Comparison of ENCODE assay signal across 27 cellular contexts in genomic region chr16:48636521-48636920, GRCh38. TPM values are rescaled to one million over a fixed set of nuclear protein-coding genes. Genes with fewer than 3 reads are reported as not detected.
A peak's percentile ranks its signal among the peaks of the same experiment; 100 is the strongest.
DNase-seq lines count a peak whose midpoint lies in the region; ATAC-seq, FAIRE-seq and TF ChIP-seq lines count a peak whose summit lies in the region.
"Had no signal": no experiment of that assay in that cellular context is flagged by ENCODE, and none has a peak within 500 bp of the region (broad histone marks: within the 10 kb centered on the region; RNA-seq: fewer than 3 reads in every experiment).

No MANE protein-coding gene starts in this region.

- H3K79me2 ChIP-seq in K562 (ENCODE audit: control insufficient read depth, insufficient read depth, low read length): no peaks in the 10 kb centered on the region

- H3K27ac ChIP-seq in K562 (ENCODE audit: extremely low read depth, low read depth, low read length): no peak overlapping the region
- H3K27ac ChIP-seq in esophagus muscularis mucosa (replicated peaks in 1 of 4): no peak overlapping the region
- H3K27ac ChIP-seq: BLaER1 treated with 17β-estradiol and CSF1 and Interleukin-3, amounts not matched to agents 10 nM and 100 nM; C4-2B had no signal

- H3K4me3 Mint-ChIP-seq in type B pancreatic cell (no peak overlapping the region), T-helper 17 cell (no peak overlapping the region)
- H3K4me3 Mint-ChIP-seq in activated CD4-positive, alpha-beta memory T cell treated with anti-CD3 and anti-CD28 coated beads, Interleukin-2, amount 10 ng/mL, durations not matched to agents 7 days and 5 days: no peak overlapping the region
- H3K4me3 Mint-ChIP-seq: B cell; CD4-positive, alpha-beta T cell; CD8-positive, alpha-beta T cell had no signal

- H3K4me1 Mint-ChIP-seq in type B pancreatic cell (ENCODE audit: unreplicated experiment): no peaks in the 10 kb centered on the region
- H3K4me1 Mint-ChIP-seq in T-helper 17 cell: peaks cover 2% of the 10 kb centered on the region
- H3K4me1 Mint-ChIP-seq in activated CD4-positive, alpha-beta memory T cell treated with anti-CD3 and anti-CD28 coated beads, Interleukin-2, amount 10 ng/mL, durations not matched to agents 7 days and 5 days: no peaks in the 10 kb centered on the region
- H3K4me1 Mint-ChIP-seq: B cell had no signal

- ATAC-seq in K562 (no peak), HG03571 (IDR thresholded peaks at IDR 0.05; ENCODE audit: unreplicated experiment) (no peak), T-helper 17 cell (no peak)
- ATAC-seq: CD8-positive, alpha-beta T cell; GM12878 had no signal

- DNase-seq in K562 (ENCODE audit: extremely low read depth in 1 of 4, low spot score in 3 of 4) (no peak), esophagus muscularis mucosa (ENCODE audit: extremely low spot score) (peak; percentile 62), mesenteric fat pad (ENCODE audit: low spot score) (peak; percentile 9), type B pancreatic cell (ENCODE audit: extremely low spot score, unreplicated experiment) (peak; percentile 25), T-helper 17 cell (no peak), AML-193 (lab: John Stamatoyannopoulos, UW) (no peak)
- no peak for DNase-seq in activated CD4-positive, alpha-beta memory T cell treated with anti-CD3 and anti-CD28 coated beads, Interleukin-2, amount 10 ng/mL, durations not matched to agents 7 days and 5 days
- DNase-seq: 8988T; ACHN; Caco-2; Calu3; CD4-positive, alpha-beta T cell; CD8-positive, alpha-beta T cell; DMS153; DMS79; DND-41; EL; GDM1 had no signal

- in situ Hi-C loops in K562 (cut with MboI): no loop called here

- H3K4me3 ChIP-seq in K562 (no peak overlapping the region), esophagus muscularis mucosa (no peak overlapping the region)
- H3K4me3 ChIP-seq: BLaER1 treated with 17β-estradiol and CSF1 and Interleukin-3, amounts not matched to agents 10 nM and 100 nM; GM12878 had no signal

- TF ChIP-seq RAD21 in K562 (CRISPR knock-in tag; conservative IDR thresholded peaks at IDR 0.05 in 1 of 2, IDR thresholded peaks at IDR 0.05 in 1 of 2): no peak

- 0% methylated on average over 5 of the region's 5 CpGs for WGBS in K562 (ENCODE audit: insufficient coverage, low coverage, missing lambda C conversion rate)
- 100% methylated on average over 5 of the region's 5 CpGs for WGBS in esophagus muscularis mucosa

- TF ChIP-seq POLR2A in K562 (conservative IDR thresholded peaks at IDR 0.05) (no peak), esophagus muscularis mucosa (IDR thresholded peaks at IDR 0.05; ENCODE audit: low read depth) (no peak)

- intact Hi-C loops in K562 (cut with micrococcal nuclease) (no loop called here), esophagus muscularis mucosa (cut with DNase I) (no loop called here)

- H3K27ac Mint-ChIP-seq in type B pancreatic cell: no peak overlapping the region
- no peak overlapping the region for H3K27ac Mint-ChIP-seq in T-helper 17 cell
- H3K27ac Mint-ChIP-seq in activated CD4-positive, alpha-beta memory T cell treated with anti-CD3 and anti-CD28 coated beads, Interleukin-2, amount 10 ng/mL, durations not matched to agents 7 days and 5 days: no peak overlapping the region
- H3K27ac Mint-ChIP-seq: B cell; CD4-positive, alpha-beta T cell; CD8-positive, alpha-beta T cell had no signal

- no peak overlapping the region for H3K9ac ChIP-seq in K562 (ENCODE audit: insufficient read depth in 1 of 2, low read depth in 2 of 2, low read length in 2 of 2)
- H3K9ac ChIP-seq: BLaER1 treated with 17β-estradiol and CSF1 and Interleukin-3, amounts not matched to agents 10 nM and 100 nM had no signal

- H3K27me3 Mint-ChIP-seq in type B pancreatic cell (peaks cover 23% of the 10 kb centered on the region), T-helper 17 cell (peaks cover 19% of the 10 kb centered on the region)
- H3K27me3 Mint-ChIP-seq in activated CD4-positive, alpha-beta memory T cell treated with anti-CD3 and anti-CD28 coated beads, Interleukin-2, amount 10 ng/mL, durations not matched to agents 7 days and 5 days: peaks cover 8% of the 10 kb centered on the region
- H3K27me3 Mint-ChIP-seq: CD4-positive, alpha-beta T cell had no signal

- H3K9me1 ChIP-seq in K562 (ENCODE audit: control insufficient read depth, insufficient read depth, low read length): peaks cover 2% of the 10 kb centered on the region

- TF ChIP-seq EP300 in K562 (IDR thresholded peaks at IDR 0.05; ENCODE audit: low read length) (no peak), esophagus muscularis mucosa (IDR thresholded peaks at IDR 0.05) (no peak)

- CTCF ChIA-PET in K562 (lab: Yijun Ruan, JAX; ENCODE audit: low intra/inter-chr PET ratio): no interaction called here
- CTCF ChIA-PET in activated CD4-positive, alpha-beta memory T cell treated with anti-CD3 and anti-CD28 coated beads, Interleukin-2, amount 10 ng/mL, durations not matched to agents 7 days and 5 days (lab: Charles Lee): interaction anchor here (0.6 to 1.7 kb wide), 2 partner anchors 13 to 164 kb away, joined by 3 to 7 read pairs; no protein-coding TSS in a partner anchor

- FAIRE-seq in K562 (lab: Jason Lieb, UNC): no peak
- FAIRE-seq: A204.1, D721Med, GM12878, GM12892, GM18507 had no signal

- H3K9me3 Mint-ChIP-seq in type B pancreatic cell: no peaks in the 10 kb centered on the region
- no peaks in the 10 kb centered on the region for H3K9me3 Mint-ChIP-seq in activated CD4-positive, alpha-beta memory T cell treated with anti-CD3 and anti-CD28 coated beads, Interleukin-2, amount 10 ng/mL, durations not matched to agents 7 days and 5 days
- H3K9me3 Mint-ChIP-seq: CD4-positive, alpha-beta T cell had no signal

- no peaks in the 10 kb centered on the region for H4K20me1 ChIP-seq in K562 (replicated peaks; ENCODE audit: control insufficient read depth, insufficient read depth, low read length)
- H4K20me1 ChIP-seq: BLaER1 treated with 17β-estradiol and CSF1 and Interleukin-3, amounts not matched to agents 10 nM and 100 nM had no signal

- BruUV-seq in K562 (replicated peaks; lab: Mats Ljungman, UMichigan): no TSS peak

- H3K36me3 Mint-ChIP-seq in type B pancreatic cell (no peaks in the 10 kb centered on the region), T-helper 17 cell (ENCODE audit: low read depth) (no peaks in the 10 kb centered on the region)
- H3K36me3 Mint-ChIP-seq in activated CD4-positive, alpha-beta memory T cell treated with anti-CD3 and anti-CD28 coated beads, Interleukin-2, amount 10 ng/mL, durations not matched to agents 7 days and 5 days (ENCODE audit: low read depth): no peaks in the 10 kb centered on the region
- H3K36me3 Mint-ChIP-seq: CD8-positive, alpha-beta T cell had no signal

- H3K9me3 ChIP-seq in K562 (replicated peaks; ENCODE audit: control insufficient read depth, insufficient read depth, low read depth, low read length): no peaks in the 10 kb centered on the region
- H3K9me3 ChIP-seq in esophagus muscularis mucosa: no peaks in the 10 kb centered on the region
- H3K9me3 ChIP-seq in T-helper 17 cell (ENCODE audit: control insufficient read depth, low read length, poor library complexity, severe bottlenecking): no peaks in the 10 kb centered on the region
- H3K9me3 ChIP-seq: BLaER1 treated with 17β-estradiol and CSF1 and Interleukin-3, amounts not matched to agents 10 nM and 100 nM; Caco-2 had no signal

- H2AFZ ChIP-seq in K562 (ENCODE audit: low read depth, low read length): no peak overlapping the region

- H3K4me2 ChIP-seq in K562 (ENCODE audit: insufficient read depth, low read length): no peak overlapping the region
- H3K4me2 ChIP-seq: BLaER1 treated with 17β-estradiol and CSF1 and Interleukin-3, amounts not matched to agents 10 nM and 100 nM had no signal

- H3K4me1 ChIP-seq in K562 (replicated peaks in 1 of 2; ENCODE audit: control insufficient read depth in 2 of 2, insufficient read depth in 2 of 2, low read length in 2 of 2) (no peaks in the 10 kb centered on the region), esophagus muscularis mucosa (no peaks in the 10 kb centered on the region)
- H3K4me1 ChIP-seq: BLaER1 treated with 17β-estradiol and CSF1 and Interleukin-3, amounts not matched to agents 10 nM and 100 nM had no signal

- no peaks in the 10 kb centered on the region for H3K36me3 ChIP-seq in K562 (ENCODE audit: control insufficient read depth, insufficient read depth, low read length)
- no peaks in the 10 kb centered on the region for H3K36me3 ChIP-seq in esophagus muscularis mucosa
- H3K36me3 ChIP-seq: BLaER1 treated with 17β-estradiol and CSF1 and Interleukin-3, amounts not matched to agents 10 nM and 100 nM had no signal

- TF ChIP-seq CTCF in K562 (IDR thresholded peaks at IDR 0.05 in 2 of 3, conservative IDR thresholded peaks at IDR 0.05 in 1 of 3; ENCODE audit: insufficient read depth in 2 of 3, low read depth in 1 of 3, low read length in 3 of 3) (no peak), esophagus muscularis mucosa (IDR thresholded peaks at IDR 0.05) (no peak), type B pancreatic cell (conservative IDR thresholded peaks at IDR 0.05) (no peak)

- peaks cover 2 to 12% of the 10 kb centered on the region in 2 experiments; a peak in 4 of 5 replicates for H3K27me3 ChIP-seq in K562 (ENCODE audit: control insufficient read depth in 2 of 2, insufficient read depth in 2 of 2, low read length in 2 of 2)
- no peaks in the 10 kb centered on the region for H3K27me3 ChIP-seq in esophagus muscularis mucosa
- H3K27me3 ChIP-seq: BLaER1 treated with 17β-estradiol and CSF1 and Interleukin-3, amounts not matched to agents 10 nM and 100 nM had no signal

- POLR2A ChIA-PET in K562 (lab: Yijun Ruan, JAX): interaction anchor here (0.6 kb wide), 1 partner anchor 284 kb away, joined by 4 read pairs; no protein-coding TSS in a partner anchor
- POLR2A ChIA-PET in activated CD4-positive, alpha-beta memory T cell treated with anti-CD3 and anti-CD28 coated beads, Interleukin-2, amount 10 ng/mL, durations not matched to agents 7 days and 5 days (lab: Charles Lee): no interaction called here

RNA-seq across cellular contexts. Expression of gene N4BP1, which starts 26.5 kb away (rescaled TPM):
- total RNA-seq in K562 (2011; cell fraction: chromatin; rRNA removed; ENCODE audit: low replicate concordance): 17.8 and 43.0 TPM in 2 replicates
- total RNA-seq in K562 (2011; cell fraction: nucleolus; rRNA removed): 8.0 and 10.5 TPM in 2 replicates
- total RNA-seq in K562 (2011; cell fraction: nucleoplasm; rRNA removed): 17.3 and 17.6 TPM in 2 replicates
- 5.9 and 7.4 TPM in 2 replicates for total RNA-seq in K562 (2014; rRNA removed)
- 17.1 and 18.4 TPM in 2 replicates for total RNA-seq in K562 (2014; rRNA removed; fragmentation: Illumina TruSeq; extraction: Trizol)
- total RNA-seq in K562 (2015; rRNA removed; fragmentation: Illumina TruSeq; extraction: Trizol): 18.6 and 20.7 TPM in 2 replicates
- 18.0 and 18.1 TPM in 2 replicates for total RNA-seq in K562 (2021)
- 12.9 and 16.5 TPM in 2 replicates for polyA plus RNA-seq in K562 (2011; rRNA removed)
- polyA plus RNA-seq in K562 (2011; cell fraction: cytosol; rRNA removed): 7.5 and 14.3 TPM in 2 replicates
- polyA plus RNA-seq in K562 (2011; cell fraction: nucleus; rRNA removed): 12.2 and 13.1 TPM in 2 replicates
- 8.5 and 12.2 TPM in 2 replicates for polyA plus RNA-seq in K562 (2012)
- polyA plus RNA-seq in K562 (2014; fragmentation: Illumina TruSeq; extraction: Trizol): 17.4 and 18.7 TPM in 2 replicates
- 1 to 10 TPM; 1.1 to 2.4 TPM for polyA plus RNA-seq in K562 (2014; fragmentation: Nextera tagmentation; extraction: Ambion mirVana)
- 10.0 and 15.5 TPM in 2 replicates for polyA plus RNA-seq in K562 (2014; rRNA removed)
- 16.4 and 26.0 TPM in 2 replicates for polyA minus RNA-seq in K562 (2011; rRNA and poly(A)+ RNA removed)
- 10.5 and 12.3 TPM in 2 replicates for polyA minus RNA-seq in K562 (2011; cell fraction: cytosol; rRNA and poly(A)+ RNA removed)
- 8.1 and 14.8 TPM in 2 replicates for polyA minus RNA-seq in K562 (2011; cell fraction: nucleus; rRNA and poly(A)+ RNA removed)
- 10 to 100 TPM; 18.3 to 25.9 (median 20.0) TPM for total RNA-seq in esophagus muscularis mucosa
- 44.8 TPM for total RNA-seq in mesenteric fat pad
- 39.4 and 47.2 TPM in 2 replicates for total RNA-seq in type B pancreatic cell (ENCODE audit: low replicate concordance)
- total RNA-seq in T-helper 17 cell: 100 to 1,000 TPM in 1 of 2 donors, 10 to 100 TPM in 1; 76.1 to 108 TPM
- total RNA-seq in activated CD4-positive, alpha-beta memory T cell treated with anti-CD3 and anti-CD28 coated beads, Interleukin-2, amount 10 ng/mL, durations not matched to agents 7 days and 5 days: 100 to 1,000 TPM; 106 to 109 TPM

Comparison
In these comparisons a context has a peak if more than half of its experiments do, and no peak if none do; other contexts are left out.
1. DNase-seq: peak in esophagus muscularis mucosa (single experiment), mesenteric fat pad (single experiment) and type B pancreatic cell (single experiment); none in K562 (0 of 4), T-helper 17 cell (0 of 3), AML-193 (0 of 2) and activated CD4-positive, alpha-beta memory T cell treated with anti-CD3 and anti-CD28 coated beads, Interleukin-2, amount 10 ng/mL, durations not matched to agents 7 days and 5 days (single experiment).